In the genomic region with DNA sequence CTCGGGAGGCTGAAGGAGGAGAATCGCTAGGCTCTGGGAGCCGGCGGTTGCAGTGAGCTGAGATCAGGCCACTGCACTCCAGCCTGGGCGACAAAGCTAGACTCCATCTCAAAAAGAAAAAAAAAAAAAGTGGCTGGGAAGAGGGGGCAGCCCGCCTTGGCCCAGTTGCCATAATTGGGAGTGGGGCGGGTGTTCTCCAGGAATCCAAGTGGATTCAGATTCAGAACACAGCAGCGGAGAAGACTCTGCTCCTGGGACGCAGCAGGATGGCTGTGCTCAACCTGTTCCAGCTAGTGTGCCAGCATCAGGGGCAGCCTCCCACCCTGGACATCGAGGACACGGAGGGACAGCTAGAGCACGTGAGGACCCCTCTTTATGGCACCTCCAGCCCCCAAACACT, we compare ENCODE assay signal across 1 cellular context.
TF ChIP-seq lines count a peak whose summit lies in the region.

No MANE protein-coding gene starts in this region.

TF ChIP-seq in H1, 55 proteins besides CTCF, POLR2A, EP300 and RAD21:
- TF ChIP-seq ASH2L (IDR thresholded peaks at IDR 0.05; ENCODE audit: low read length) (no peak), CBX5 (IDR thresholded peaks at IDR 0.05; ENCODE audit: low read depth, low read length) (no peak), HDAC6 (IDR thresholded peaks at IDR 0.05; ENCODE audit: low read depth, low read length) (no peak), RXRA (IDR thresholded peaks at IDR 0.05; ENCODE audit: insufficient read depth, low read depth, low read length) (no peak), TEAD4 (IDR thresholded peaks at IDR 0.05; ENCODE audit: low read depth, low read length) (no peak), GTF2F1 (IDR thresholded peaks at IDR 0.05; ENCODE audit: borderline replicate concordance, low read depth, low read length) (no peak), SRF (IDR thresholded peaks at IDR 0.05; ENCODE audit: low read depth, low read length) (no peak), RNF2 (IDR thresholded peaks at IDR 0.05; ENCODE audit: borderline replicate concordance, low read depth, low read length, missing control alignments, poor library complexity, severe bottlenecking) (no peak), NRF1 (IDR thresholded peaks at IDR 0.05; ENCODE audit: low read depth, low read length) (no peak), TCF12 (IDR thresholded peaks at IDR 0.05; ENCODE audit: low read depth, low read length) (no peak), SIX5 (IDR thresholded peaks at IDR 0.05; ENCODE audit: low read depth, low read length) (no peak), CEBPB (IDR thresholded peaks at IDR 0.05; ENCODE audit: low read depth, low read length) (no peak), FOSL1 (IDR thresholded peaks at IDR 0.05; ENCODE audit: insufficient read depth, low read depth, low read length) (no peak), POLR2AphosphoS5 (IDR thresholded peaks at IDR 0.05; ENCODE audit: low read depth, low read length) (no peak), TAF1 (IDR thresholded peaks at IDR 0.05; ENCODE audit: low read depth, low read length) (no peak), KDM5A (IDR thresholded peaks at IDR 0.05; ENCODE audit: low read length) (no peak), TBP (IDR thresholded peaks at IDR 0.05; ENCODE audit: low read depth, low read length) (no peak), GABPA (IDR thresholded peaks at IDR 0.05; ENCODE audit: borderline replicate concordance, insufficient read depth, low read length) (no peak)
- TF ChIP-seq, protein P1, sequence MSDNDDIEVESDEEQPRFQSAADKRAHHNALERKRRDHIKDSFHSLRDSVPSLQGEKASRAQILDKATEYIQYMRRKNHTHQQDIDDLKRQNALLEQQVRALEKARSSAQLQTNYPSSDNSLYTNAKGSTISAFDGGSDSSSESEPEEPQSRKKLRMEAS (IDR thresholded peaks at IDR 0.05): no peak
- TF ChIP-seq, protein P2, sequence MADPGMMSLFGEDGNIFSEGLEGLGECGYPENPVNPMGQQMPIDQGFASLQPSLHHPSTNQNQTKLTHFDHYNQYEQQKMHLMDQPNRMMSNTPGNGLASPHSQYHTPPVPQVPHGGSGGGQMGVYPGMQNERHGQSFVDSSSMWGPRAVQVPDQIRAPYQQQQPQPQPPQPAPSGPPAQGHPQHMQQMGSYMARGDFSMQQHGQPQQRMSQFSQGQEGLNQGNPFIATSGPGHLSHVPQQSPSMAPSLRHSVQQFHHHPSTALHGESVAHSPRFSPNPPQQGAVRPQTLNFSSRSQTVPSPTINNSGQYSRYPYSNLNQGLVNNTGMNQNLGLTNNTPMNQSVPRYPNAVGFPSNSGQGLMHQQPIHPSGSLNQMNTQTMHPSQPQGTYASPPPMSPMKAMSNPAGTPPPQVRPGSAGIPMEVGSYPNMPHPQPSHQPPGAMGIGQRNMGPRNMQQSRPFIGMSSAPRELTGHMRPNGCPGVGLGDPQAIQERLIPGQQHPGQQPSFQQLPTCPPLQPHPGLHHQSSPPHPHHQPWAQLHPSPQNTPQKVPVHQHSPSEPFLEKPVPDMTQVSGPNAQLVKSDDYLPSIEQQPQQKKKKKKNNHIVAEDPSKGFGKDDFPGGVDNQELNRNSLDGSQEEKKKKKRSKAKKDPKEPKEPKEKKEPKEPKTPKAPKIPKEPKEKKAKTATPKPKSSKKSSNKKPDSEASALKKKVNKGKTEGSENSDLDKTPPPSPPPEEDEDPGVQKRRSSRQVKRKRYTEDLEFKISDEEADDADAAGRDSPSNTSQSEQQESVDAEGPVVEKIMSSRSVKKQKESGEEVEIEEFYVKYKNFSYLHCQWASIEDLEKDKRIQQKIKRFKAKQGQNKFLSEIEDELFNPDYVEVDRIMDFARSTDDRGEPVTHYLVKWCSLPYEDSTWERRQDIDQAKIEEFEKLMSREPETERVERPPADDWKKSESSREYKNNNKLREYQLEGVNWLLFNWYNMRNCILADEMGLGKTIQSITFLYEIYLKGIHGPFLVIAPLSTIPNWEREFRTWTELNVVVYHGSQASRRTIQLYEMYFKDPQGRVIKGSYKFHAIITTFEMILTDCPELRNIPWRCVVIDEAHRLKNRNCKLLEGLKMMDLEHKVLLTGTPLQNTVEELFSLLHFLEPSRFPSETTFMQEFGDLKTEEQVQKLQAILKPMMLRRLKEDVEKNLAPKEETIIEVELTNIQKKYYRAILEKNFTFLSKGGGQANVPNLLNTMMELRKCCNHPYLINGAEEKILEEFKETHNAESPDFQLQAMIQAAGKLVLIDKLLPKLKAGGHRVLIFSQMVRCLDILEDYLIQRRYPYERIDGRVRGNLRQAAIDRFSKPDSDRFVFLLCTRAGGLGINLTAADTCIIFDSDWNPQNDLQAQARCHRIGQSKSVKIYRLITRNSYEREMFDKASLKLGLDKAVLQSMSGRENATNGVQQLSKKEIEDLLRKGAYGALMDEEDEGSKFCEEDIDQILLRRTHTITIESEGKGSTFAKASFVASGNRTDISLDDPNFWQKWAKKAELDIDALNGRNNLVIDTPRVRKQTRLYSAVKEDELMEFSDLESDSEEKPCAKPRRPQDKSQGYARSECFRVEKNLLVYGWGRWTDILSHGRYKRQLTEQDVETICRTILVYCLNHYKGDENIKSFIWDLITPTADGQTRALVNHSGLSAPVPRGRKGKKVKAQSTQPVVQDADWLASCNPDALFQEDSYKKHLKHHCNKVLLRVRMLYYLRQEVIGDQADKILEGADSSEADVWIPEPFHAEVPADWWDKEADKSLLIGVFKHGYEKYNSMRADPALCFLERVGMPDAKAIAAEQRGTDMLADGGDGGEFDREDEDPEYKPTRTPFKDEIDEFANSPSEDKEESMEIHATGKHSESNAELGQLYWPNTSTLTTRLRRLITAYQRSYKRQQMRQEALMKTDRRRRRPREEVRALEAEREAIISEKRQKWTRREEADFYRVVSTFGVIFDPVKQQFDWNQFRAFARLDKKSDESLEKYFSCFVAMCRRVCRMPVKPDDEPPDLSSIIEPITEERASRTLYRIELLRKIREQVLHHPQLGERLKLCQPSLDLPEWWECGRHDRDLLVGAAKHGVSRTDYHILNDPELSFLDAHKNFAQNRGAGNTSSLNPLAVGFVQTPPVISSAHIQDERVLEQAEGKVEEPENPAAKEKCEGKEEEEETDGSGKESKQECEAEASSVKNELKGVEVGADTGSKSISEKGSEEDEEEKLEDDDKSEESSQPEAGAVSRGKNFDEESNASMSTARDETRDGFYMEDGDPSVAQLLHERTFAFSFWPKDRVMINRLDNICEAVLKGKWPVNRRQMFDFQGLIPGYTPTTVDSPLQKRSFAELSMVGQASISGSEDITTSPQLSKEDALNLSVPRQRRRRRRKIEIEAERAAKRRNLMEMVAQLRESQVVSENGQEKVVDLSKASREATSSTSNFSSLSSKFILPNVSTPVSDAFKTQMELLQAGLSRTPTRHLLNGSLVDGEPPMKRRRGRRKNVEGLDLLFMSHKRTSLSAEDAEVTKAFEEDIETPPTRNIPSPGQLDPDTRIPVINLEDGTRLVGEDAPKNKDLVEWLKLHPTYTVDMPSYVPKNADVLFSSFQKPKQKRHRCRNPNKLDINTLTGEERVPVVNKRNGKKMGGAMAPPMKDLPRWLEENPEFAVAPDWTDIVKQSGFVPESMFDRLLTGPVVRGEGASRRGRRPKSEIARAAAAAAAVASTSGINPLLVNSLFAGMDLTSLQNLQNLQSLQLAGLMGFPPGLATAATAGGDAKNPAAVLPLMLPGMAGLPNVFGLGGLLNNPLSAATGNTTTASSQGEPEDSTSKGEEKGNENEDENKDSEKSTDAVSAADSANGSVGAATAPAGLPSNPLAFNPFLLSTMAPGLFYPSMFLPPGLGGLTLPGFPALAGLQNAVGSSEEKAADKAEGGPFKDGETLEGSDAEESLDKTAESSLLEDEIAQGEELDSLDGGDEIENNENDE (IDR thresholded peaks at IDR 0.05; ENCODE audit: insufficient replicate concordance, low read length): no peak
